1 cellular context compared by ENCODE assay signal in the genomic region with DNA sequence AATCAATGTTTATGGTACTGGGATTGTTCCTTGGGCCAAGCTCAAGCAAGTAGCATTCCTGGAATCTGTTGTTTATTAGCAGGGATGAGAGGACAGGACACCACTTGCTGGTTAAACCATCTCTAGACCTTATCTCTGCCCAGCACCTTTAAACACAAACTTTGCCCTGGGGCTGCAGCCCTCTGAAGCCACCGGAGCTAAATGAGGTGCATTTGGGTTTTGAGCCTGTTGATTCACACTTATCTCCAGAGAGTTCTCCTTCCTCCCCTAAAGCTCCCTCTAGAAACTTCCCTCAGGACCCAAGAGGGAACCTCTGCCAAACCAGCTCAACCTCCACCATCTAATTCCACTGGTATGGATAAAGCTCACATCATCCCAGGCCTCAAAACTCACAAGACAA.
TF ChIP-seq lines count a peak whose summit lies in the region.

No MANE protein-coding gene starts in this region.

TF ChIP-seq in HepG2, 621 proteins besides CTCF, POLR2A, EP300 and RAD21 (continued from another document):
- TF ChIP-seq ZSCAN31 (CRISPR knock-in tag; IDR thresholded peaks at IDR 0.05; ENCODE audit: low read depth) = no peak
- no peak for TF ChIP-seq TAF1 (CRISPR knock-in tag; IDR thresholded peaks at IDR 0.05)
